Comparison of ENCODE assay signal across 25 cellular contexts in the genomic region with DNA sequence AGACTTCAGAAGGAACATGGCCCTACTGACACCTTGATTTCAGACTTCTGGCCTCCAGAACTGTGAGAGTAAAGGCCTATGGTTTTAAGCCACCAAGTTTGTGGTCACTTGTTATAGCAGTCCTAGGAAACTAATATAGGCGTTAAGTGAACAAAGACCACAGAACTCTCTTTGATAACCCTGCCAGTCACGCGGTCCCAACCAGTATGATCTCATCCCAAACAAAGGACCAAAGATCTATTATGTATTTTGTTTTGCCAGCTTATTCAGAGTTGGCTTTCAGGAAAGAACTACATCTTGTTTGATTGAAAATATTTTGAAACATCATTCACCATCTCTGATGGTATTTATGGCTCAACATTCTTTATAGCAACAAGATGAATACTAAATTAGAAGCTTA.
DNase-seq lines count a peak whose midpoint lies in the region; ATAC-seq lines count a peak whose summit lies in the region.
"Had no signal": no experiment of that assay in that cellular context is flagged by ENCODE, and none has a peak within 500 bp of the region (broad histone marks: within the 10 kb centered on the region; RNA-seq: fewer than 3 reads in every experiment).

No MANE protein-coding gene starts in this region.

- no peaks in the 10 kb centered on the region for H3K27me3 ChIP-seq in layer of hippocampus (ENCODE audit: control insufficient read depth, insufficient read depth, low read length)
- H3K27me3 ChIP-seq: thyroid gland had no signal

- intact Hi-C loops in posterior cingulate gyrus (cut with DNase I): no loop called here
- intact Hi-C loops in activated naive CD4-positive, alpha-beta T cell treated with anti-CD3 and anti-CD28 coated beads for 36 hours (cut with micrococcal nuclease): no loop called here

- DNase-seq in HT1080 (ENCODE audit: low read depth) (peak; percentile 17), posterior cingulate gyrus (peak in 8 of 10 donors; percentile 19 to 91 (median 63))
- DNase-seq in effector CD4-positive, alpha-beta T cell: no peak
- no peak for DNase-seq in activated naive CD4-positive, alpha-beta T cell treated with anti-CD3 and anti-CD28 coated beads for 36 hours
- DNase-seq: activated CD4-positive, alpha-beta T cell treated with anti-CD3 and anti-CD28 coated beads, Interleukin-2, amount 10 ng/mL, durations not matched to agents 24 days and 14 days; CD4-positive, alpha-beta memory T cell; DMS79 treated with DMSO at 0.1 percent for 48 hours; endodermal cell; KG1; left cardiac atrium; mesendoderm; MV-4-11; NCI-H187; psoas muscle; RPMI8226; stimulated activated CD4-positive, alpha-beta T cell treated with anti-CD3 and anti-CD28 coated beads, Interleukin-2, amount 100 ng/mL, for 24 hours; T-helper 2 cell; thyroid gland had no signal

- no peaks in the 10 kb centered on the region for H3K36me3 Mint-ChIP-seq in activated naive CD4-positive, alpha-beta T cell treated with anti-CD3 and anti-CD28 coated beads for 36 hours (ENCODE audit: low read depth)
- H3K36me3 Mint-ChIP-seq: activated naive CD4-positive, alpha-beta T cell treated with anti-CD3 and anti-CD28 coated beads, Interleukin-2, amount 50 U/mL, for 24 hours; CD4-positive, alpha-beta memory T cell; natural killer cell treated with Interleukin-12 subunit alpha and Interleukin-12 subunit beta and Interleukin-15 and Interleukin-18, amount 100 ng/mL, for 72 hours; stimulated activated memory B cell treated with anti-CD40 and anti-IgM and Interleukin-4, amounts not matched to agents 10 μg/mL and 1 μg/mL and 100 μg/mL, for 72 hours had no signal

- no peak for ATAC-seq in HG03280 (IDR thresholded peaks at IDR 0.05; ENCODE audit: unreplicated experiment)
- ATAC-seq: left cardiac atrium; natural killer cell treated with Interleukin-12 subunit alpha and Interleukin-12 subunit beta and Interleukin-15 and Interleukin-18, amount 100 ng/mL, for 72 hours; psoas muscle; stimulated activated memory B cell treated with anti-CD40 and anti-IgM and Interleukin-4, amounts not matched to agents 10 μg/mL and 1 μg/mL and 100 μg/mL, for 72 hours had no signal

- H3K9me3 Mint-ChIP-seq in activated naive CD4-positive, alpha-beta T cell treated with anti-CD3 and anti-CD28 coated beads for 36 hours: no peaks in the 10 kb centered on the region
- H3K9me3 Mint-ChIP-seq: activated naive CD4-positive, alpha-beta T cell treated with anti-CD3 and anti-CD28 coated beads, Interleukin-2, amount 50 U/mL, for 24 hours; endodermal cell; natural killer cell treated with Interleukin-12 subunit alpha and Interleukin-12 subunit beta and Interleukin-15 and Interleukin-18, amount 100 ng/mL, for 72 hours; stimulated activated memory B cell treated with anti-CD40 and anti-IgM and Interleukin-4, amounts not matched to agents 10 μg/mL and 1 μg/mL and 100 μg/mL, for 72 hours had no signal

- H3K27me3 Mint-ChIP-seq in activated naive CD4-positive, alpha-beta T cell treated with anti-CD3 and anti-CD28 coated beads for 36 hours (ENCODE audit: low read depth): no peaks in the 10 kb centered on the region
- H3K27me3 Mint-ChIP-seq: stimulated activated memory B cell treated with anti-CD40 and anti-IgM and Interleukin-4, amounts not matched to agents 10 μg/mL and 1 μg/mL and 100 μg/mL, for 72 hours had no signal

- H3K4me1 Mint-ChIP-seq in activated naive CD4-positive, alpha-beta T cell treated with anti-CD3 and anti-CD28 coated beads for 36 hours (ENCODE audit: low read depth): no peaks in the 10 kb centered on the region
- H3K4me1 Mint-ChIP-seq: activated CD4-positive, alpha-beta T cell treated with anti-CD3 and anti-CD28 coated beads, Interleukin-2, amount 10 ng/mL, durations not matched to agents 24 days and 14 days; activated naive CD4-positive, alpha-beta T cell treated with anti-CD3 and anti-CD28 coated beads, Interleukin-2, amount 50 U/mL, for 24 hours; CD4-positive, alpha-beta memory T cell; stimulated activated memory B cell treated with anti-CD40 and anti-IgM and Interleukin-4, amounts not matched to agents 10 μg/mL and 1 μg/mL and 100 μg/mL, for 72 hours had no signal

- H3K27ac Mint-ChIP-seq in activated naive CD4-positive, alpha-beta T cell treated with anti-CD3 and anti-CD28 coated beads for 36 hours: no peak overlapping the region
- H3K27ac Mint-ChIP-seq: activated CD4-positive, alpha-beta T cell treated with anti-CD3 and anti-CD28 coated beads, Interleukin-2, amount 10 ng/mL, durations not matched to agents 24 days and 14 days; activated naive CD4-positive, alpha-beta T cell treated with anti-CD3 and anti-CD28 coated beads, Interleukin-2, amount 50 U/mL, for 24 hours; CD4-positive, alpha-beta memory T cell; endodermal cell; natural killer cell treated with Interleukin-12 subunit alpha and Interleukin-12 subunit beta and Interleukin-15 and Interleukin-18, amount 100 ng/mL, for 72 hours; stimulated activated memory B cell treated with anti-CD40 and anti-IgM and Interleukin-4, amounts not matched to agents 10 μg/mL and 1 μg/mL and 100 μg/mL, for 72 hours had no signal

- no peak overlapping the region for H3K4me3 Mint-ChIP-seq in activated naive CD4-positive, alpha-beta T cell treated with anti-CD3 and anti-CD28 coated beads for 36 hours
- H3K4me3 Mint-ChIP-seq: activated CD4-positive, alpha-beta T cell treated with anti-CD3 and anti-CD28 coated beads, Interleukin-2, amount 10 ng/mL, durations not matched to agents 24 days and 14 days; activated naive CD4-positive, alpha-beta T cell treated with anti-CD3 and anti-CD28 coated beads, Interleukin-2, amount 50 U/mL, for 24 hours; CD4-positive, alpha-beta memory T cell; endodermal cell; natural killer cell treated with Interleukin-12 subunit alpha and Interleukin-12 subunit beta and Interleukin-15 and Interleukin-18, amount 100 ng/mL, for 72 hours; stimulated activated memory B cell treated with anti-CD40 and anti-IgM and Interleukin-4, amounts not matched to agents 10 μg/mL and 1 μg/mL and 100 μg/mL, for 72 hours had no signal

- H3K27ac ChIP-seq in angular gyrus (ENCODE audit: low read depth, low read length): peak overlapping the region; percentile 96
- H3K27ac ChIP-seq in layer of hippocampus (ENCODE audit: low read depth, low read length): peak overlapping the region; percentile 90
- H3K27ac ChIP-seq: psoas muscle, SK-N-MC, thyroid gland had no signal

- CTCF ChIA-PET in activated naive CD4-positive, alpha-beta T cell treated with anti-CD3 and anti-CD28 coated beads for 36 hours (lab: Charles Lee): no interaction called here

Comparison
In these comparisons a context has a peak if more than half of its experiments do, and no peak if none do; other contexts are left out.
1. DNase-seq: peak in HT1080 (single experiment) and posterior cingulate gyrus (8 of 10); none in effector CD4-positive, alpha-beta T cell (single experiment) and activated naive CD4-positive, alpha-beta T cell treated with anti-CD3 and anti-CD28 coated beads for 36 hours (single experiment).